ENCODE assay signal across 1 cellular context in the genomic region with DNA sequence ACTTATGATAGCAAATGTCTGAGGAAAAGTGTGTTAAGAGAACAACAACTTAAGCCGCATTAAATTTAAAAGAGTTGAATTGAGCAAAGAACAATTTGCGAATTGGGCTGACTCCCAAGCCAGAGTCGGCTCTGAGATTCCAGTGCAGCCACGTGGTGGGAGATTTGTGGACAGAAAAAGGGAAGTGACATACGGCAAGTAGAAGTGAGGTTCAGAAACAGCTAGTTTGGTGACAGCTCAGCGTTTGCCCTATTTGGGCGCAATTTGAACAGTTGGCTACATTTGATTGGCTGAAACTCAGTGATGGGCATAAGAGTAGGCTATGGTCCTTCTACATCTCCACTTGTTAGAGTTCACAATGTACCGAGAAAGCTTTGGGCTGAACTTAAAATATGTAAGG.
TF ChIP-seq lines count a peak whose summit lies in the region.

No MANE protein-coding gene starts in this region.

TF ChIP-seq in HEK293T, 16 proteins besides CTCF, POLR2A, EP300 and RAD21 (continued from another document):
- TF ChIP-seq CTBP1 (IDR thresholded peaks at IDR 0.05; ENCODE audit: borderline replicate concordance): no peak
